Comparison of ENCODE assay signal across 1 cellular context in the genomic region with DNA sequence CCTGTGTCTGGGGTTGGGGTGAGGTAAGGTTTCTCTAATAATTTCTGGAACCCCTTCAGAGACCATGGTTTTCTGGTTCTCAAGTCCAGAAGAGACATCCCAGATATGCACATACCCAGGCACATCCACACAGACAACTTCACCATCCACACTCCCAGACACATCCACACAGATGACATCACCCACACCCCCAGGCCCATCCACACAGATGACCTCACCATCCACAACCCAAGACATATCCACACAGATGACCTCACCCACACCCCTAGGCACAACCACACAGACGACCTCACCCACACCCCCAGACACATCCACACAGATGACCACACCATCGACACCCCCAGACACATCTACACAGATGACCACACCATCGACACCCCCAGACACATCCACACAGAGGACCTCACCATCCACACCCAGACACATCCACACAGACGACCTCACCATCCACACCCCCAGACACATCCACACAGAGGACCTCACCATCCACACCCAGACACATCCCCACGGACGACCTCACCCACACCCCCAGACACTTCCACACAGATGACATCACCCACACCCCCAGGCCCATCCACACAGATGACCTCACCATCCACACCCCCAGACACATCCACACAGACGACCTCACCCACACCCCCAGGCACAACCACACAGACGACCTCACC. TPM values are rescaled to one million over a fixed set of nuclear protein-coding genes. Genes with fewer than 3 reads are reported as not detected.
"Had no signal": no experiment of that assay in that cellular context is flagged by ENCODE, and none has a peak within 500 bp of the region (broad histone marks: within the 10 kb centered on the region; RNA-seq: fewer than 3 reads in every experiment).

No MANE protein-coding gene starts in this region.

RNA-seq across cellular contexts. Expression of gene FABP3, which starts 13.8 kb away (rescaled TPM):
- total RNA-seq: glomerular endothelial cell had no signal
